ENCODE assay signal across 8 cellular contexts in genomic region chr16:25257956-25258855, GRCh38. TPM values are rescaled to one million over a fixed set of nuclear protein-coding genes. Genes with fewer than 3 reads are reported as not detected.
DNase-seq lines count a peak whose midpoint lies in the region; ATAC-seq, FAIRE-seq and TF ChIP-seq lines count a peak whose summit lies in the region.

No MANE protein-coding gene starts in this region.

- FAIRE-seq in kidney (lab: Jason Lieb, UNC): no peak

- TF ChIP-seq CTCF in WI38 (IDR thresholded peaks at IDR 0.05; ENCODE audit: low read depth, low read length) (no peak), cardiac fibroblast (IDR thresholded peaks at IDR 0.05; ENCODE audit: low read depth, low read length) (no peak), kidney (IDR thresholded peaks at IDR 0.05; ENCODE audit: borderline replicate concordance, extremely low read depth, insufficient read depth) (no peak)

- intact Hi-C loops in kidney (cut with DNase I): no loop called here

- H3K9me3 ChIP-seq in kidney (ENCODE audit: control insufficient read depth in 1 of 2, low read length in 2 of 2): no peaks in the 10 kb centered on the region

- in situ Hi-C loops in ACHN (cut with HindIII; ENCODE audit: low pct_ligation_motif_present, low pct_unique_long_range_greater_than_20kb, low sequenced_read_pairs): no loop called here

- peak overlapping the region; percentile 92 to 97 for H3K27ac ChIP-seq in kidney (ENCODE audit: low read depth in 2 of 2, low read length in 2 of 2)

- H3K36me3 ChIP-seq in kidney (ENCODE audit: control insufficient read depth in 1 of 2, insufficient read depth in 2 of 2, low read length in 2 of 2): peaks cover 4 to 7% of the 10 kb centered on the region in 2 donors

- H3K9ac ChIP-seq in kidney (ENCODE audit: low read length in 2 of 2): peak overlapping the region; percentile 77 to 81

- ATAC-seq in GM18868 (IDR thresholded peaks at IDR 0.05; ENCODE audit: unreplicated experiment) (peak; percentile 43), HG03097 (IDR thresholded peaks at IDR 0.05; ENCODE audit: low FRiP score, unreplicated experiment) (peak; percentile 31)

- DNase-seq in ACHN (peak; percentile 96), NCI-H2171 treated with DMSO at 0.1 percent for 48 hours (lab: John Stamatoyannopoulos, UW) (peak; percentile 91), cardiac fibroblast (ENCODE audit: low read depth in 2 of 2) (peak; percentile 88 to 92), kidney (peak; percentile 94)
- peak; percentile 48 to 68 for DNase-seq in stimulated activated CD4-positive, alpha-beta T cell treated with anti-CD3 and anti-CD28 coated beads, Interleukin-15, amount 100 ng/mL, for 1 hour (ENCODE audit: low read depth in 1 of 2, low spot score in 1 of 2)

- H3K4me3 ChIP-seq in WI38 (ENCODE audit: low read depth, low read length): peak overlapping the region; percentile 89
- peak overlapping the region; percentile 83 to 91 for H3K4me3 ChIP-seq in cardiac fibroblast (replicated peaks in 1 of 2; ENCODE audit: low read depth in 2 of 2, low read length in 2 of 2)
- peak overlapping the region; percentile 76 to 92 for H3K4me3 ChIP-seq in kidney (ENCODE audit: low read length in 2 of 2)

- peaks cover 8 to 14% of the 10 kb centered on the region in 2 donors for H3K4me1 ChIP-seq in kidney (ENCODE audit: control insufficient read depth in 1 of 2, insufficient read depth in 1 of 2, low read depth in 1 of 2, low read length in 2 of 2)

RNA-seq across cellular contexts. Expression of gene ZKSCAN2, which starts 0.6 kb away (rescaled TPM):
- 6.1 TPM for total RNA-seq in kidney
- polyA plus RNA-seq in kidney (ENCODE audit: insufficient read depth, low read depth, low replicate concordance): 1.3 TPM

RNA-seq across cellular contexts. Expression of gene AQP8, which starts 41.5 kb away (rescaled TPM):
- total RNA-seq in kidney: not detected
- polyA plus RNA-seq in kidney (ENCODE audit: insufficient read depth, low read depth, low replicate concordance): not detected

Comparison
In these comparisons a context has a peak if more than half of its experiments do, and no peak if none do; other contexts are left out.
1. Peak in every context shown above with its lines: DNase-seq, ATAC-seq, H3K4me3 ChIP-seq and H3K27ac ChIP-seq.